ENCODE assay signal across 24 cellular contexts in the genomic region with DNA sequence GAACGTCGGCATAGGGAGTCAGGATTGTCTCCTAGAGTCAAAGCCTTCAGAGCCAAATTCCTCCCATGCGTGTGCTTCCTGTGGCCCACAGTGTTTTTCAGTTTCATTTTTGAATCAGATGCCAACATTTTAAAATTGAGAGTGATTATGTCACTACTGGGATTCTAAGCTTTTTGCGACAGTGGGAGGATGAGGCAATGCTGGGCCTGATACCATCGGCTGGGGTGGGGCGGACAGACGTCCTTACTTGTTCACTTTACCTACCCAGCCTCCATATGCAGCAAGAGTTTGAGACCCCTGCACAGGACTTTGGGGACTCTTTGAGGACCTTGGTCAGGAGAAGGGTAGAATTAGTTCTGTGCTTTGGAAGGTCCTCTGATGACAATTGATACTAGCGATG. TPM values are rescaled to one million over a fixed set of nuclear protein-coding genes. Genes with fewer than 3 reads are reported as not detected.
DNase-seq lines count a peak whose midpoint lies in the region; ATAC-seq and TF ChIP-seq lines count a peak whose summit lies in the region.
"Had no signal": no experiment of that assay in that cellular context is flagged by ENCODE, and none has a peak within 500 bp of the region (broad histone marks: within the 10 kb centered on the region; RNA-seq: fewer than 3 reads in every experiment).

No MANE protein-coding gene starts in this region.

- TF ChIP-seq POLR2A in breast epithelium (IDR thresholded peaks at IDR 0.05), result no peak

- no peaks in the 10 kb centered on the region for H3K9me3 ChIP-seq in breast epithelium
- H3K9me3 ChIP-seq: MG63, right atrium auricular region had no signal

- intact Hi-C loops in breast epithelium (cut with DNase I; ENCODE audit: low total_unique reads) (no loop called here), MCF 10A (cut with micrococcal nuclease) (no loop called here)

- H3K4me3 ChIP-seq in breast epithelium, result no peak overlapping the region
- H3K4me3 ChIP-seq: MG63, right atrium auricular region had no signal

- no peak for DNase-seq in breast epithelium (ENCODE audit: low spot score in 2 of 2)
- no peak for DNase-seq in MCF 10A (ENCODE audit: unreplicated experiment)
- DNase-seq in RPMI8226, result peak; percentile 27
- peak; percentile 21 for DNase-seq in kidney tubule cell (ENCODE audit: low spot score)
- peak; percentile 62 for DNase-seq in ureter (ENCODE audit: low spot score)
- no peak for DNase-seq in activated T-cell treated with anti-CD3 and anti-CD28 coated beads, Interleukin-2, amount 50 U/mL, for 48 hours
- DNase-seq in NOMO-1 treated with dmso at 0.1 percent for 144 hours (lab: John Stamatoyannopoulos, UW; ENCODE audit: unreplicated experiment), result no peak
- DNase-seq: activated CD4-positive, alpha-beta T cell treated with anti-CD3 and anti-CD28 coated beads, Interleukin-2, amount 50 U/mL, for 4 hours; activated CD8-positive, alpha-beta memory T cell treated with anti-CD3 and anti-CD28 coated beads, Interleukin-2, amount 50 U/mL, for 48 hours; activated effector memory CD4-positive, alpha-beta T cell treated with Interleukin-2 at 50 U/mL for 16 hours; cortex of kidney; HCEC 1CT; left cardiac atrium; MG63; naive thymus-derived CD4-positive, alpha-beta T cell; NCI-H1436 treated with DMSO at 0.1 percent for 48 hours; NCI-H524 treated with DMSO at 0.1 percent for 48 hours had no signal

- CTCF ChIA-PET in MCF 10A (lab: Yijun Ruan, JAX), result no interaction called here

- BruUV-seq in MCF 10A (replicated peaks; lab: Mats Ljungman, UMichigan), result no TSS peak

- no peak overlapping the region for H3K27ac Mint-ChIP-seq in MCF 10A (ENCODE audit: low read depth, unreplicated experiment)
- H3K27ac Mint-ChIP-seq: memory B cell; naive thymus-derived CD4-positive, alpha-beta T cell had no signal

- ATAC-seq in GM21528 (IDR thresholded peaks at IDR 0.05; ENCODE audit: low FRiP score, unreplicated experiment), result no peak

- H3K36me3 ChIP-seq in breast epithelium, result no peaks in the 10 kb centered on the region
- H3K36me3 ChIP-seq: MG63, right atrium auricular region had no signal

- POLR2A ChIA-PET in MCF 10A (lab: Yijun Ruan, JAX), result no interaction called here

- TF ChIP-seq CTCF in breast epithelium (IDR thresholded peaks at IDR 0.05) (no peak), MCF 10A (IDR thresholded peaks at IDR 0.05; ENCODE audit: unreplicated experiment) (no peak)

- no peaks in the 10 kb centered on the region for H3K4me1 ChIP-seq in breast epithelium

- no peak overlapping the region for H3K4me3 Mint-ChIP-seq in MCF 10A (ENCODE audit: unreplicated experiment)
- H3K4me3 Mint-ChIP-seq: memory B cell; naive thymus-derived CD4-positive, alpha-beta T cell had no signal

- H3K27me3 ChIP-seq in breast epithelium, result no peaks in the 10 kb centered on the region
- H3K27me3 ChIP-seq: MG63, right atrium auricular region had no signal

- peaks cover 9% of the 10 kb centered on the region for H3K4me1 Mint-ChIP-seq in MCF 10A (ENCODE audit: insufficient read depth, unreplicated experiment)

- H3K36me3 Mint-ChIP-seq in MCF 10A (ENCODE audit: insufficient read depth, unreplicated experiment), result no peaks in the 10 kb centered on the region
- H3K36me3 Mint-ChIP-seq: memory B cell; naive thymus-derived CD4-positive, alpha-beta T cell had no signal

- peak overlapping the region; percentile 84 for H3K27ac ChIP-seq in breast epithelium
- H3K27ac ChIP-seq: right atrium auricular region had no signal

- peaks cover 4% of the 10 kb centered on the region for H3K9me3 Mint-ChIP-seq in MCF 10A (ENCODE audit: unreplicated experiment)
- H3K9me3 Mint-ChIP-seq: naive thymus-derived CD4-positive, alpha-beta T cell had no signal

- H3K27me3 Mint-ChIP-seq in MCF 10A (ENCODE audit: insufficient read depth, unreplicated experiment), result no peaks in the 10 kb centered on the region

RNA-seq across cellular contexts. Expression of a gene that starts 1.2 kb away (rescaled TPM):
- 10 to 100 TPM in 1 of 3 donors, under 1 TPM in 2; 0.80 to 15.7 (median 0.98) TPM for total RNA-seq in breast epithelium
- total RNA-seq in MCF 10A (2022), result not detected in 2 replicates
- total RNA-seq in ureter, result 34.5 TPM
- total RNA-seq: A673; glomerular endothelial cell; osteocyte; T-helper 1 cell treated with Interleukin-12 subunit alpha and Interleukin-12 subunit beta and Interleukin-4 antibody, amounts not matched to agents 30 ng/mL and 1 ng/mL, for 36 hours had no signal

Comparison
In these comparisons a context has a peak if more than half of its experiments do, and no peak if none do; other contexts are left out.
1. DNase-seq: peak in RPMI8226 (single experiment), kidney tubule cell (single experiment) and ureter (single experiment); none in breast epithelium (0 of 2), MCF 10A (single experiment), activated T-cell treated with anti-CD3 and anti-CD28 coated beads, Interleukin-2, amount 50 U/mL, for 48 hours (0 of 2) and NOMO-1 treated with dmso at 0.1 percent for 144 hours (single experiment).